ENCODE assay signal across 18 cellular contexts in the genomic region with DNA sequence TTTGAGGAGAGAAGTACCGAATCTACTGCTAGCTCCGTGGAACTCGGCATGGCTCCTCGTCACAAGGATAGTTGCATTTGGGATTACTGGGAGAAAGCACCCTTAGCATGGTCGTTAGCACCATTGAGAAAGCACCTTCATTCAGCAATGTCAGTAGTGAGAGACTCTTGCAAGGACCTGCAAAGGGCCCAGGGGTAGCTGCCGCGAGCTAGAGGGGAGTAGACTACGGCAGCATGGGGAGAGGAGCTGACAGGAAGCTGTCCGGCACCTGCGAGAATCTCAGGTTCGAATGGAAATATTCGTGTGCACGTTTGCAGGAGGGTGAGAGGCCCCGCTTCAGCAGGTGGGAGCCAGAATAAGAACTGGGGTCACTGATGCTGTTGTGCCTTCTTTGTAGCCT. TPM values are rescaled to one million over a fixed set of nuclear protein-coding genes. Genes with fewer than 3 reads are reported as not detected.
DNase-seq lines count a peak whose midpoint lies in the region; ATAC-seq, FAIRE-seq and TF ChIP-seq lines count a peak whose summit lies in the region.
"Had no signal": no experiment of that assay in that cellular context is flagged by ENCODE, and none has a peak within 500 bp of the region (broad histone marks: within the 10 kb centered on the region; RNA-seq: fewer than 3 reads in every experiment).

No MANE protein-coding gene starts in this region.

- H3K27me3 Mint-ChIP-seq in activated T-helper 17 cell treated with anti-CD3 and anti-CD28 coated beads, Interleukin-2, amount 50 U/mL, for 72 hours = no peaks in the 10 kb centered on the region
- peaks cover 6% of the 10 kb centered on the region for H3K27me3 Mint-ChIP-seq in activated T-cell treated with anti-CD3 and anti-CD28 coated beads, Interleukin-2, amount 50 U/mL, for 72 hours (ENCODE audit: low read depth)

- FAIRE-seq in GM12891 (lab: Jason Lieb, UNC) = peak; percentile 94
- FAIRE-seq: G401.6, islet of Langerhans had no signal

- H3K9me3 Mint-ChIP-seq in activated T-helper 17 cell treated with anti-CD3 and anti-CD28 coated beads, Interleukin-2, amount 50 U/mL, for 72 hours = peaks cover 10% of the 10 kb centered on the region
- H3K9me3 Mint-ChIP-seq in activated T-cell treated with anti-CD3 and anti-CD28 coated beads, Interleukin-2, amount 50 U/mL, for 72 hours = peaks cover 6 to 7% of the 10 kb centered on the region in 2 donors

- H3K4me3 Mint-ChIP-seq in activated T-helper 17 cell treated with anti-CD3 and anti-CD28 coated beads, Interleukin-2, amount 50 U/mL, for 72 hours = peak overlapping the region; percentile 50
- H3K4me3 Mint-ChIP-seq in activated T-cell treated with anti-CD3 and anti-CD28 coated beads, Interleukin-2, amount 50 U/mL, for 72 hours = no peak overlapping the region

- no peaks in the 10 kb centered on the region for H3K36me3 Mint-ChIP-seq in activated T-helper 17 cell treated with anti-CD3 and anti-CD28 coated beads, Interleukin-2, amount 50 U/mL, for 72 hours (ENCODE audit: low read depth)
- H3K36me3 Mint-ChIP-seq in activated T-cell treated with anti-CD3 and anti-CD28 coated beads, Interleukin-2, amount 50 U/mL, for 72 hours (ENCODE audit: insufficient read depth in 2 of 2) = peaks cover 2 to 6% of the 10 kb centered on the region in 2 donors

- TF ChIP-seq POLR2A in GM12891 (IDR thresholded peaks at IDR 0.05; ENCODE audit: low read depth, low read length) (peak; percentile 63; the same call in 1 of the 2 replicates), GM19099 (IDR thresholded peaks at IDR 0.05; ENCODE audit: extremely low read depth, insufficient read length, low read depth) (peak; percentile 57)

- peak; percentile 35 for ATAC-seq in HG02852 (IDR thresholded peaks at IDR 0.05; ENCODE audit: unreplicated experiment)
- no peak for ATAC-seq in activated T-helper 17 cell treated with anti-CD3 and anti-CD28 coated beads, Interleukin-2, amount 50 U/mL, for 72 hours (replicated peaks)
- no peak for ATAC-seq in activated T-cell treated with anti-CD3 and anti-CD28 coated beads, Interleukin-2, amount 50 U/mL, for 72 hours (replicated peaks in 1 of 2)
- ATAC-seq: right cardiac atrium, Right ventricle myocardium inferior had no signal

- H3K4me1 Mint-ChIP-seq in activated T-helper 17 cell treated with anti-CD3 and anti-CD28 coated beads, Interleukin-2, amount 50 U/mL, for 72 hours = peaks cover 5% of the 10 kb centered on the region
- H3K4me1 Mint-ChIP-seq in activated T-cell treated with anti-CD3 and anti-CD28 coated beads, Interleukin-2, amount 50 U/mL, for 72 hours (ENCODE audit: low read depth) = peaks cover 31% of the 10 kb centered on the region

- DNase-seq in GM12891 (ENCODE audit: insufficient read length, low spot score) (no peak), NK-92 (lab: John Stamatoyannopoulos, UW; ENCODE audit: unreplicated experiment) (no peak), SW480 (ENCODE audit: low spot score) (no peak)
- DNase-seq in stimulated activated CD8-positive, alpha-beta memory T cell treated with anti-CD3 and anti-CD28 coated beads, Interleukin-4, amount 100 ng/mL, for 48 hours = no peak
- no peak for DNase-seq in activated T-cell treated with anti-CD3 and anti-CD28 coated beads, Interleukin-2, amount 50 U/mL, for 72 hours
- DNase-seq: activated CD8-positive, alpha-beta memory T cell treated with anti-CD3 and anti-CD28 coated beads, Interleukin-2, amount 50 U/mL, for 48 hours; amygdala; dermis blood vessel endothelial cell; foreskin melanocyte; NCI-H1436 treated with DMSO at 0.1 percent for 48 hours; NCI-H524; right cardiac atrium had no signal

- no peak overlapping the region for H3K27ac Mint-ChIP-seq in activated T-helper 17 cell treated with anti-CD3 and anti-CD28 coated beads, Interleukin-2, amount 50 U/mL, for 72 hours
- H3K27ac Mint-ChIP-seq in activated T-cell treated with anti-CD3 and anti-CD28 coated beads, Interleukin-2, amount 50 U/mL, for 72 hours = no peak overlapping the region

TF ChIP-seq in GM12891, 5 proteins besides CTCF, POLR2A, EP300 and RAD21:
- TF ChIP-seq POU2F2 (IDR thresholded peaks at IDR 0.05; ENCODE audit: low read depth, low read length) (no peak; the same call in 1 of the 2 replicates), SPI1 (IDR thresholded peaks at IDR 0.05; ENCODE audit: low read depth, low read length) (no peak), TAF1 (IDR thresholded peaks at IDR 0.05; ENCODE audit: low read depth, low read length) (peak; percentile 45; the same call in 1 of the 2 replicates), POLR2AphosphoS5 (IDR thresholded peaks at IDR 0.05; ENCODE audit: low read depth, low read length) (peak; percentile 57; the same call in 1 of the 2 replicates), PAX5 (IDR thresholded peaks at IDR 0.05; ENCODE audit: insufficient read depth, low read length, severe bottlenecking) (no peak)

RNA-seq across cellular contexts. Expression of gene TLR10, which starts 20.2 kb away (rescaled TPM):
- polyA plus RNA-seq in GM12891 (2012; ENCODE audit: low read depth, missing spikeins) = 52.6 TPM
- total RNA-seq in activated T-helper 17 cell treated with anti-CD3 and anti-CD28 coated beads, Interleukin-2, amount 50 U/mL, for 72 hours = under 1 TPM in 1 of 2 donors, not detected in 1; 0.19 TPM
- total RNA-seq in activated T-cell treated with anti-CD3 and anti-CD28 coated beads, Interleukin-2, amount 50 U/mL, for 72 hours = under 1 TPM in 1 of 2 donors, not detected in 1; 0.12 TPM
- total RNA-seq: dermis blood vessel endothelial cell, Right ventricle myocardium inferior had no signal
- polyA plus RNA-seq: right cardiac atrium had no signal

RNA-seq across cellular contexts. Expression of gene TLR1, which starts 42.0 kb away (rescaled TPM):
- 24.5 TPM for polyA plus RNA-seq in GM12891 (2012; ENCODE audit: low read depth, missing spikeins)
- 1 to 10 TPM; 2.1 to 5.9 TPM for total RNA-seq in activated T-helper 17 cell treated with anti-CD3 and anti-CD28 coated beads, Interleukin-2, amount 50 U/mL, for 72 hours
- 1 to 10 TPM; 1.9 to 3.2 TPM for total RNA-seq in activated T-cell treated with anti-CD3 and anti-CD28 coated beads, Interleukin-2, amount 50 U/mL, for 72 hours
